Comparison of ENCODE assay signal across 17 cellular contexts in genomic region chr1:9112961-9113880, GRCh38. TPM values are rescaled to one million over a fixed set of nuclear protein-coding genes. Genes with fewer than 3 reads are reported as not detected.
DNase-seq lines count a peak whose midpoint lies in the region; ATAC-seq, FAIRE-seq and TF ChIP-seq lines count a peak whose summit lies in the region.
"Had no signal": no experiment of that assay in that cellular context is flagged by ENCODE, and none has a peak within 500 bp of the region (broad histone marks: within the 10 kb centered on the region; RNA-seq: fewer than 3 reads in every experiment).

No MANE protein-coding gene starts in this region.

- dilution Hi-C loops in keratinocyte (cut with MboI; ENCODE audit: extremely low pct_ligation_motif_present, low sequenced_read_pairs): no loop called here

- DNase-seq in activated CD4-positive, alpha-beta T cell treated with anti-CD3 and anti-CD28 coated beads for 48 hours: peak; percentile 20
- no peak for DNase-seq in activated CD4-positive, alpha-beta T cell treated with anti-CD3 and anti-CD28 coated beads for 1 hour
- DNase-seq in SHP77 treated with DMSO at 0.1 percent for 48 hours (lab: John Stamatoyannopoulos, UW): peak; percentile 86
- no peak for DNase-seq in keratinocyte (ENCODE audit: low read depth, low spot score)
- no peak for DNase-seq in sciatic nerve (ENCODE audit: low spot score)
- no peak for DNase-seq in germinal center (ENCODE audit: low spot score)
- DNase-seq: amygdala, cortex of kidney, midbrain, NCI-H1092 treated with DMSO at 0.1 percent for 48 hours, NCI-H446 had no signal

- FAIRE-seq in keratinocyte (lab: Jason Lieb, UNC): peak; percentile 87

- no peaks in the 10 kb centered on the region for H4K20me1 ChIP-seq in keratinocyte (ENCODE audit: control insufficient read depth, extremely low read depth, insufficient read depth, low read length)

- intact Hi-C loops in sciatic nerve (cut with DNase I): loop anchor here (2.0 kb wide), 1 partner anchor 84 kb away; no protein-coding TSS in a partner anchor

- peaks cover 43% of the 10 kb centered on the region for H3K4me1 ChIP-seq in keratinocyte (ENCODE audit: control insufficient read depth, extremely low read depth, insufficient read depth, low read length)

- no peak overlapping the region for H2AFZ ChIP-seq in keratinocyte (ENCODE audit: control insufficient read depth, low read length)
- H2AFZ ChIP-seq: GM23338 had no signal

- peak overlapping the region; percentile 91 for H3K27ac Mint-ChIP-seq in stimulated activated memory B cell treated with anti-CD40 and anti-IgM and Interleukin-4, amounts not matched to agents 10 μg/mL and 1 μg/mL and 100 μg/mL, for 72 hours
- H3K27ac Mint-ChIP-seq: GM23338; stimulated activated naive CD8-positive, alpha-beta T cell treated with anti-CD3 and anti-CD28 coated beads, Interleukin-15, Interleukin-2, amounts not matched to agents 100 ng/mL and 50 ng/mL, for 24 hours had no signal

- H3K4me3 ChIP-seq in keratinocyte (ENCODE audit: control insufficient read depth in 2 of 3, extremely low read depth in 1 of 3, insufficient read depth in 2 of 3, low read depth in 1 of 3, low read length in 3 of 3): no peak overlapping the region
- H3K4me3 ChIP-seq: GM23338, Peyer's patch had no signal

- ATAC-seq in stimulated activated memory B cell treated with anti-CD40 and anti-IgM and Interleukin-4, amounts not matched to agents 10 μg/mL and 1 μg/mL and 100 μg/mL, for 72 hours: peak; percentile 44
- no peak for ATAC-seq in GM18909 (IDR thresholded peaks at IDR 0.05; ENCODE audit: poor library complexity, unreplicated experiment)
- ATAC-seq in sciatic nerve: no peak
- ATAC-seq: GM23338 had no signal

- no peaks in the 10 kb centered on the region for H3K9me1 ChIP-seq in keratinocyte (ENCODE audit: control insufficient read depth, extremely low read depth, insufficient read depth, low read length)

- no peak overlapping the region for H3K4me2 ChIP-seq in keratinocyte (ENCODE audit: control insufficient read depth, extremely low read depth, insufficient read depth, low read depth, low read length)
- H3K4me2 ChIP-seq: GM23338 had no signal

- H3K36me3 Mint-ChIP-seq in stimulated activated memory B cell treated with anti-CD40 and anti-IgM and Interleukin-4, amounts not matched to agents 10 μg/mL and 1 μg/mL and 100 μg/mL, for 72 hours: peaks cover 57% of the 10 kb centered on the region

- peak overlapping the region; percentile 70 for H3K27ac ChIP-seq in keratinocyte (ENCODE audit: control insufficient read depth, insufficient read depth, low read length)

- H3K79me2 ChIP-seq in keratinocyte (ENCODE audit: control insufficient read depth, insufficient read depth, low read length): peaks cover 4% of the 10 kb centered on the region

- peaks cover 54% of the 10 kb centered on the region for H3K4me1 Mint-ChIP-seq in stimulated activated memory B cell treated with anti-CD40 and anti-IgM and Interleukin-4, amounts not matched to agents 10 μg/mL and 1 μg/mL and 100 μg/mL, for 72 hours

- H3K27me3 ChIP-seq in keratinocyte (ENCODE audit: control insufficient read depth, extremely low read depth, insufficient read depth, low read length): no peaks in the 10 kb centered on the region
- H3K27me3 ChIP-seq: Peyer's patch had no signal

- H3K36me3 ChIP-seq in keratinocyte (ENCODE audit: control insufficient read depth in 2 of 2, extremely low read depth in 1 of 2, insufficient read depth in 2 of 2, low read length in 2 of 2): peaks cover 1 to 3% of the 10 kb centered on the region in 2 experiments

- H3K9me3 Mint-ChIP-seq in stimulated activated memory B cell treated with anti-CD40 and anti-IgM and Interleukin-4, amounts not matched to agents 10 μg/mL and 1 μg/mL and 100 μg/mL, for 72 hours: no peaks in the 10 kb centered on the region
- H3K9me3 Mint-ChIP-seq: GM23338; stimulated activated naive CD8-positive, alpha-beta T cell treated with anti-CD3 and anti-CD28 coated beads, Interleukin-15, Interleukin-2, amounts not matched to agents 100 ng/mL and 50 ng/mL, for 24 hours had no signal

- TF ChIP-seq CTCF in keratinocyte (optimal IDR thresholded peaks at IDR 0.05 in 1 of 3, IDR thresholded peaks at IDR 0.05 in 1 of 3, conservative IDR thresholded peaks at IDR 0.05 in 1 of 3; ENCODE audit: extremely low read depth in 1 of 3, insufficient read depth in 2 of 3, low read length in 3 of 3): no peak

- H3K4me3 Mint-ChIP-seq in stimulated activated memory B cell treated with anti-CD40 and anti-IgM and Interleukin-4, amounts not matched to agents 10 μg/mL and 1 μg/mL and 100 μg/mL, for 72 hours: no peak overlapping the region
- H3K4me3 Mint-ChIP-seq: GM23338; stimulated activated naive CD8-positive, alpha-beta T cell treated with anti-CD3 and anti-CD28 coated beads, Interleukin-15, Interleukin-2, amounts not matched to agents 100 ng/mL and 50 ng/mL, for 24 hours had no signal

- peak overlapping the region; percentile 39 for H3K9ac ChIP-seq in keratinocyte (ENCODE audit: control insufficient read depth, extremely low read depth, insufficient read depth, low read length)

- no peaks in the 10 kb centered on the region for H3K27me3 Mint-ChIP-seq in stimulated activated memory B cell treated with anti-CD40 and anti-IgM and Interleukin-4, amounts not matched to agents 10 μg/mL and 1 μg/mL and 100 μg/mL, for 72 hours
- H3K27me3 Mint-ChIP-seq: stimulated activated naive CD8-positive, alpha-beta T cell treated with anti-CD3 and anti-CD28 coated beads, Interleukin-15, Interleukin-2, amounts not matched to agents 100 ng/mL and 50 ng/mL, for 24 hours had no signal

- no peaks in the 10 kb centered on the region for H3K9me3 ChIP-seq in keratinocyte (ENCODE audit: control insufficient read depth, low read depth, low read length)
- H3K9me3 ChIP-seq: Peyer's patch had no signal

RNA-seq across cellular contexts. Expression of gene GPR157, which starts 15.7 kb away (rescaled TPM):
- 4.4 to 6.5 TPM (median 6.1 TPM) in 3 replicates for polyA plus RNA-seq in keratinocyte
- 6.1 TPM for polyA plus RNA-seq in keratinocyte (2011; ENCODE audit: low read depth)
- polyA plus RNA-seq in keratinocyte (2011; cell fraction: cytosol; rRNA removed): 3.5 and 3.6 TPM in 2 replicates
- 8.9 and 9.9 TPM in 2 replicates for polyA plus RNA-seq in keratinocyte (2011; cell fraction: nucleus; rRNA removed)
- polyA plus RNA-seq in keratinocyte (2012; ENCODE audit: low replicate concordance): 11.2 and 16.4 TPM in 2 replicates
- 6.5 to 11.5 TPM (median 11.1 TPM) in 3 replicates for polyA minus RNA-seq in keratinocyte
- polyA minus RNA-seq in keratinocyte (2011; cell fraction: cytosol; rRNA and poly(A)+ RNA removed): 32.4 TPM
- 12.2 and 52.3 TPM in 2 replicates for polyA minus RNA-seq in keratinocyte (2011; cell fraction: nucleus; rRNA and poly(A)+ RNA removed)
- 8.6 TPM for total RNA-seq in sciatic nerve

RNA-seq across cellular contexts. Expression of gene SLC2A5, which starts 43.8 kb away (rescaled TPM):
- polyA plus RNA-seq in keratinocyte: 0.16 to 1.1 TPM (median 0.77 TPM) in 3 replicates
- polyA plus RNA-seq in keratinocyte (2011; ENCODE audit: low read depth): not detected
- polyA plus RNA-seq in keratinocyte (2011; cell fraction: cytosol; rRNA removed): 0.06 and 0.22 TPM in 2 replicates
- 1.2 and 1.9 TPM in 2 replicates for polyA plus RNA-seq in keratinocyte (2011; cell fraction: nucleus; rRNA removed)
- 0.18 and 0.36 TPM in 2 replicates for polyA plus RNA-seq in keratinocyte (2012; ENCODE audit: low replicate concordance)
- 0.66 to 1.8 TPM in 2 of 3 replicates, not detected in the other for polyA minus RNA-seq in keratinocyte
- polyA minus RNA-seq in keratinocyte (2011; cell fraction: cytosol; rRNA and poly(A)+ RNA removed): 2.1 TPM
- polyA minus RNA-seq in keratinocyte (2011; cell fraction: nucleus; rRNA and poly(A)+ RNA removed): 0.84 and 1.8 TPM in 2 replicates
- total RNA-seq in sciatic nerve: 9.4 TPM
- total RNA-seq: T-helper 1 cell treated with Interleukin-12 subunit alpha and Interleukin-12 subunit beta and Interleukin-4 antibody, amounts not matched to agents 30 ng/mL and 1 ng/mL, for 36 hours had no signal
- polyA plus RNA-seq: GM23338 had no signal

Comparison
In these comparisons a context has a peak if more than half of its experiments do, and no peak if none do; other contexts are left out.
1. DNase-seq: peak in activated CD4-positive, alpha-beta T cell treated with anti-CD3 and anti-CD28 coated beads for 48 hours (single experiment) and SHP77 treated with DMSO at 0.1 percent for 48 hours (single experiment); none in activated CD4-positive, alpha-beta T cell treated with anti-CD3 and anti-CD28 coated beads for 1 hour (single experiment), keratinocyte (single experiment), sciatic nerve (single experiment) and germinal center (single experiment).